Comparison of ENCODE assay signal across 29 cellular contexts in the genomic region with DNA sequence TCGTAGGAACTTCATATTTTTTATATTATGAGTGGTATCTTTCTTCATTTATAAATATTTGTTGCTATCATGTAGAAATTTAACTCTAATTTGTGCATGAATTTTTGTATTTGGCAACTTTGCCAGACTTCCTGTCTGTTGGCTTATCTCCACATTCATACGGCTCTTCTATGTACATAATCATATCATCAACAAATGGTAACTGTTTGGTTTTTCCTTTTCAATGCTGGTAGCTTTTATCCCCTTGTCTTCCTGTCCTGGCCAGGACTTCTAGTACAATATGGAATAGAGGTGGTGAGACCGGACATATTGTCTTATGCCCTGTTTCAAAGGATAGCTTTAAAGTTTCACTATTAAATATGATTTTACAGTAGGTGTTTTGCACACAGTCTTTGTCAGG.
"Had no signal": no experiment of that assay in that cellular context is flagged by ENCODE, and none has a peak within 500 bp of the region (broad histone marks: within the 10 kb centered on the region; RNA-seq: fewer than 3 reads in every experiment).

No MANE protein-coding gene starts in this region.

- H3K4me1 ChIP-seq: foreskin keratinocyte, gastroesophageal sphincter, heart right ventricle had no signal

- FAIRE-seq: astrocyte, bronchial epithelial cell, endometrium had no signal

- H3K36me3 ChIP-seq: brain microvascular endothelial cell, gastroesophageal sphincter, heart right ventricle, WERI-Rb-1 had no signal

- DNase-seq: activated B cell treated with CpG ODN at 0.5 μM for 24 hours; activated CD4-positive, alpha-beta T cell treated with anti-CD3 and anti-CD28 coated beads for 48 hours; activated CD4-positive, alpha-beta T cell treated with anti-CD3 and anti-CD28 coated beads, Interleukin-2, amount 50 U/mL, for 1 hour; activated CD4-positive, alpha-beta T cell treated with anti-CD3 and anti-CD28 coated beads, Interleukin-2, amount 50 U/mL, for 48 hours; activated CD8-positive, alpha-beta memory T cell treated with anti-CD3 and anti-CD28 coated beads for 24 hours; activated CD8-positive, alpha-beta T cell treated with anti-CD3 and anti-CD28 coated beads for 36 hours; activated effector memory CD4-positive, alpha-beta T cell treated with Interleukin-2 at 50 U/mL for 16 hours; activated gamma-delta T cell treated with Interleukin-2 at 50 U/mL for 16 hours; activated naive CD4-positive, alpha-beta T cell treated with anti-CD3 and anti-CD28 coated beads, Interleukin-2, amount 50 U/mL, for 16 hours; activated naive CD4-positive, alpha-beta T cell treated with Interleukin-2 at 50 U/mL for 16 hours; activated T-cell treated with anti-CD3 and anti-CD28 coated beads, Interleukin-2, amount 50 U/mL, for 4 hours; amniotic stem cell; anterior cingulate cortex; brain microvascular endothelial cell; effector CD8-positive, alpha-beta T cell; foreskin keratinocyte; heart right ventricle; T-helper 17 cell; T1000; WERI-Rb-1 had no signal

- H3K79me2 ChIP-seq: hepatocyte had no signal

- H3K4me2 ChIP-seq: hepatocyte had no signal

- ATAC-seq: activated CD4-positive, CD25-positive, alpha-beta regulatory T cell treated with anti-CD3 and anti-CD28 coated beads, Interleukin-2, amount 50 U/mL, for 24 hours; activated CD8-positive, alpha-beta T cell treated with anti-CD3 and anti-CD28 coated beads for 36 hours; activated T-cell treated with anti-CD3 and anti-CD28 coated beads, Interleukin-2, amount 50 U/mL, for 4 hours; activated T-helper 17 cell treated with anti-CD3 and anti-CD28 coated beads, Interleukin-2, amount 50 U/mL, for 72 hours; esophagus mucosa; foreskin keratinocyte; gastroesophageal sphincter; heart right ventricle; T-helper 17 cell had no signal

- H3K4me3 ChIP-seq: coronary artery, gastroesophageal sphincter, heart right ventricle, hepatocyte had no signal

- H2AFZ ChIP-seq: hepatocyte had no signal

- H3K9me3 ChIP-seq: gastroesophageal sphincter had no signal

- H3K27me3 ChIP-seq: brain microvascular endothelial cell, foreskin keratinocyte, hepatocyte had no signal

- H3K27ac ChIP-seq: brain microvascular endothelial cell, coronary artery, foreskin keratinocyte, gastroesophageal sphincter, heart right ventricle, hepatocyte, WERI-Rb-1 had no signal
